ENCODE assay signal across 2 cellular contexts in the genomic region with DNA sequence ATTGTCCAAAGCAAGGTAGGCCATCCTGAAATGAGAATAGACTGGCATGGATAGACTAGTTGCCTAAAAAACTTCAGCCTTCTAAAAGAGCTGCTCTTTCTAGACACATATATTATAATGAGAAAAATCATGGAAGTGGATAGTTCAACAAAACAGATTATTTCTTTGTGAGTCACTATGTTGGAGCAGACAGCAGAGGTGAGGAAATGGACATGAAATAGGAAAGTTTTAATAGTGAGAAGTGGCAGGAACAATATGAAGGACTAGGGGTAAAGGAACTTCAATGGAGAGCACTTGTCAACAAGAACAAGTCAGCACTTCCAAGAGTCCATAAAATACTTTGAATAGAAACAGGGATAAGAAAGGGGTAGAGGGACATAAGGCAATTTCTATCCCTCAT.
TF ChIP-seq lines count a peak whose summit lies in the region.

No MANE protein-coding gene starts in this region.

TF ChIP-seq in SK-N-SH, 30 proteins besides CTCF, POLR2A, EP300 and RAD21 (continued from another document):
- TF ChIP-seq, protein P1, sequence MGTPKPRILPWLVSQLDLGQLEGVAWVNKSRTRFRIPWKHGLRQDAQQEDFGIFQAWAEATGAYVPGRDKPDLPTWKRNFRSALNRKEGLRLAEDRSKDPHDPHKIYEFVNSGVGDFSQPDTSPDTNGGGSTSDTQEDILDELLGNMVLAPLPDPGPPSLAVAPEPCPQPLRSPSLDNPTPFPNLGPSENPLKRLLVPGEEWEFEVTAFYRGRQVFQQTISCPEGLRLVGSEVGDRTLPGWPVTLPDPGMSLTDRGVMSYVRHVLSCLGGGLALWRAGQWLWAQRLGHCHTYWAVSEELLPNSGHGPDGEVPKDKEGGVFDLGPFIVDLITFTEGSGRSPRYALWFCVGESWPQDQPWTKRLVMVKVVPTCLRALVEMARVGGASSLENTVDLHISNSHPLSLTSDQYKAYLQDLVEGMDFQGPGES (IDR thresholded peaks at IDR 0.05; ENCODE audit: low read depth, low read length) = no peak
- TF ChIP-seq, protein P2, sequence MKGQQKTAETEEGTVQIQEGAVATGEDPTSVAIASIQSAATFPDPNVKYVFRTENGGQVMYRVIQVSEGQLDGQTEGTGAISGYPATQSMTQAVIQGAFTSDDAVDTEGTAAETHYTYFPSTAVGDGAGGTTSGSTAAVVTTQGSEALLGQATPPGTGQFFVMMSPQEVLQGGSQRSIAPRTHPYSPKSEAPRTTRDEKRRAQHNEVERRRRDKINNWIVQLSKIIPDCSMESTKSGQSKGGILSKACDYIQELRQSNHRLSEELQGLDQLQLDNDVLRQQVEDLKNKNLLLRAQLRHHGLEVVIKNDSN (IDR thresholded peaks at IDR 0.05; ENCODE audit: borderline replicate concordance, low read depth) = no peak
- TF ChIP-seq RFX5 (IDR thresholded peaks at IDR 0.05; ENCODE audit: low read length) (no peak), EZH2phosphoT487 (IDR thresholded peaks at IDR 0.05; ENCODE audit: borderline replicate concordance, low read depth) (no peak), YY1 (IDR thresholded peaks at IDR 0.05; ENCODE audit: low read depth) (no peak), NRF1 (IDR thresholded peaks at IDR 0.05; ENCODE audit: low read depth, low read length) (no peak), MEF2A (IDR thresholded peaks at IDR 0.05; ENCODE audit: borderline replicate concordance, low read depth) (no peak), SIN3A (IDR thresholded peaks at IDR 0.05; ENCODE audit: borderline replicate concordance, low read depth, low read length) (no peak), TEAD4 (IDR thresholded peaks at IDR 0.05; ENCODE audit: borderline replicate concordance, insufficient read depth) (no peak), NFIC (IDR thresholded peaks at IDR 0.05; ENCODE audit: borderline replicate concordance) (no peak), MXI1 (IDR thresholded peaks at IDR 0.05; ENCODE audit: low read depth, low read length) (no peak), TCF12 (IDR thresholded peaks at IDR 0.05) (no peak), GABPA (IDR thresholded peaks at IDR 0.05; ENCODE audit: low read depth) (no peak), SMC3 (IDR thresholded peaks at IDR 0.05; ENCODE audit: low read depth, low read length) (no peak), POLR2AphosphoS5 (IDR thresholded peaks at IDR 0.05; ENCODE audit: low read depth, low read length) (no peak), GATA2 (CRISPR knock-in tag; IDR thresholded peaks at IDR 0.05) (no peak), CHD2 (IDR thresholded peaks at IDR 0.05; ENCODE audit: low read length, partially characterized antibody) (no peak)
- TF ChIP-seq, protein P3, sequence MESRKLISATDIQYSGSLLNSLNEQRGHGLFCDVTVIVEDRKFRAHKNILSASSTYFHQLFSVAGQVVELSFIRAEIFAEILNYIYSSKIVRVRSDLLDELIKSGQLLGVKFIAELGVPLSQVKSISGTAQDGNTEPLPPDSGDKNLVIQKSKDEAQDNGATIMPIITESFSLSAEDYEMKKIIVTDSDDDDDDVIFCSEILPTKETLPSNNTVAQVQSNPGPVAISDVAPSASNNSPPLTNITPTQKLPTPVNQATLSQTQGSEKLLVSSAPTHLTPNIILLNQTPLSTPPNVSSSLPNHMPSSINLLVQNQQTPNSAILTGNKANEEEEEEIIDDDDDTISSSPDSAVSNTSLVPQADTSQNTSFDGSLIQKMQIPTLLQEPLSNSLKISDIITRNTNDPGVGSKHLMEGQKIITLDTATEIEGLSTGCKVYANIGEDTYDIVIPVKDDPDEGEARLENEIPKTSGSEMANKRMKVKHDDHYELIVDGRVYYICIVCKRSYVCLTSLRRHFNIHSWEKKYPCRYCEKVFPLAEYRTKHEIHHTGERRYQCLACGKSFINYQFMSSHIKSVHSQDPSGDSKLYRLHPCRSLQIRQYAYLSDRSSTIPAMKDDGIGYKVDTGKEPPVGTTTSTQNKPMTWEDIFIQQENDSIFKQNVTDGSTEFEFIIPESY (IDR thresholded peaks at IDR 0.05; ENCODE audit: borderline replicate concordance, low read depth) = no peak
- TF ChIP-seq, protein P4, sequence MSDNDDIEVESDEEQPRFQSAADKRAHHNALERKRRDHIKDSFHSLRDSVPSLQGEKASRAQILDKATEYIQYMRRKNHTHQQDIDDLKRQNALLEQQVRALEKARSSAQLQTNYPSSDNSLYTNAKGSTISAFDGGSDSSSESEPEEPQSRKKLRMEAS (IDR thresholded peaks at IDR 0.05; ENCODE audit: low read depth) = no peak
TF ChIP-seq in SK-N-SH: peak in this region for 0.

TF ChIP-seq in SK-N-SH treated with all-trans-retinoic acid at 6 μM for 48 hours, 23 proteins besides CTCF, POLR2A, EP300 and RAD21 (continued from another document):
- TF ChIP-seq, protein P5, sequence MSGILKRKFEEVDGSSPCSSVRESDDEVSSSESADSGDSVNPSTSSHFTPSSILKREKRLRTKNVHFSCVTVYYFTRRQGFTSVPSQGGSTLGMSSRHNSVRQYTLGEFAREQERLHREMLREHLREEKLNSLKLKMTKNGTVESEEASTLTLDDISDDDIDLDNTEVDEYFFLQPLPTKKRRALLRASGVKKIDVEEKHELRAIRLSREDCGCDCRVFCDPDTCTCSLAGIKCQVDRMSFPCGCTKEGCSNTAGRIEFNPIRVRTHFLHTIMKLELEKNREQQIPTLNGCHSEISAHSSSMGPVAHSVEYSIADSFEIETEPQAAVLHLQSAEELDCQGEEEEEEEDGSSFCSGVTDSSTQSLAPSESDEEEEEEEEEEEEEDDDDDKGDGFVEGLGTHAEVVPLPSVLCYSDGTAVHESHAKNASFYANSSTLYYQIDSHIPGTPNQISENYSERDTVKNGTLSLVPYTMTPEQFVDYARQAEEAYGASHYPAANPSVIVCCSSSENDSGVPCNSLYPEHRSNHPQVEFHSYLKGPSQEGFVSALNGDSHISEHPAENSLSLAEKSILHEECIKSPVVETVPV (CRISPR knock-in tag; IDR thresholded peaks at IDR 0.05) = no peak
- no peak for TF ChIP-seq OSR1 (CRISPR knock-in tag; IDR thresholded peaks at IDR 0.05)
- no peak for TF ChIP-seq ISL1 (CRISPR knock-in tag; IDR thresholded peaks at IDR 0.05)
- no peak for TF ChIP-seq TOX (CRISPR knock-in tag; IDR thresholded peaks at IDR 0.05; ENCODE audit: borderline replicate concordance)
- TF ChIP-seq ZNF8 (CRISPR knock-in tag; IDR thresholded peaks at IDR 0.05) = no peak
- no peak for TF ChIP-seq BACH2 (CRISPR knock-in tag; IDR thresholded peaks at IDR 0.05; ENCODE audit: borderline replicate concordance)
- no peak for TF ChIP-seq ZFP3 (CRISPR knock-in tag; IDR thresholded peaks at IDR 0.05)
- TF ChIP-seq, protein P6, sequence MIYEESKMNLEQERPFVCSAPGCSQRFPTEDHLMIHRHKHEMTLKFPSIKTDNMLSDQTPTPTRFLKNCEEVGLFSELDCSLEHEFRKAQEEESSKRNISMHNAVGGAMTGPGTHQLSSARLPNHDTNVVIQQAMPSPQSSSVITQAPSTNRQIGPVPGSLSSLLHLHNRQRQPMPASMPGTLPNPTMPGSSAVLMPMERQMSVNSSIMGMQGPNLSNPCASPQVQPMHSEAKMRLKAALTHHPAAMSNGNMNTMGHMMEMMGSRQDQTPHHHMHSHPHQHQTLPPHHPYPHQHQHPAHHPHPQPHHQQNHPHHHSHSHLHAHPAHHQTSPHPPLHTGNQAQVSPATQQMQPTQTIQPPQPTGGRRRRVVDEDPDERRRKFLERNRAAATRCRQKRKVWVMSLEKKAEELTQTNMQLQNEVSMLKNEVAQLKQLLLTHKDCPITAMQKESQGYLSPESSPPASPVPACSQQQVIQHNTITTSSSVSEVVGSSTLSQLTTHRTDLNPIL (CRISPR knock-in tag; IDR thresholded peaks at IDR 0.05; ENCODE audit: low read depth) = no peak
- no peak for TF ChIP-seq ZC3H10 (CRISPR knock-in tag; IDR thresholded peaks at IDR 0.05)
- TF ChIP-seq PPARA (CRISPR knock-in tag; IDR thresholded peaks at IDR 0.05; ENCODE audit: borderline replicate concordance) = no peak
- TF ChIP-seq, protein P7, sequence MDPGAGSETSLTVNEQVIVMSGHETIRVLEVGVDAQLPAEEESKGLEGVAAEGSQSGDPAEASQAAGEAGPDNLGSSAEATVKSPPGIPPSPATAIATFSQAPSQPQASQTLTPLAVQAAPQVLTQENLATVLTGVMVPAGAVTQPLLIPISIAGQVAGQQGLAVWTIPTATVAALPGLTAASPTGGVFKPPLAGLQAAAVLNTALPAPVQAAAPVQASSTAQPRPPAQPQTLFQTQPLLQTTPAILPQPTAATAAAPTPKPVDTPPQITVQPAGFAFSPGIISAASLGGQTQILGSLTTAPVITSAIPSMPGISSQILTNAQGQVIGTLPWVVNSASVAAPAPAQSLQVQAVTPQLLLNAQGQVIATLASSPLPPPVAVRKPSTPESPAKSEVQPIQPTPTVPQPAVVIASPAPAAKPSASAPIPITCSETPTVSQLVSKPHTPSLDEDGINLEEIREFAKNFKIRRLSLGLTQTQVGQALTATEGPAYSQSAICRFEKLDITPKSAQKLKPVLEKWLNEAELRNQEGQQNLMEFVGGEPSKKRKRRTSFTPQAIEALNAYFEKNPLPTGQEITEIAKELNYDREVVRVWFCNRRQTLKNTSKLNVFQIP (CRISPR knock-in tag; IDR thresholded peaks at IDR 0.05; ENCODE audit: borderline replicate concordance, low read depth) = no peak
- TF ChIP-seq TCF4 (CRISPR knock-in tag; IDR thresholded peaks at IDR 0.05; ENCODE audit: borderline replicate concordance) = no peak
- TF ChIP-seq ARNTL (CRISPR knock-in tag; IDR thresholded peaks at IDR 0.05; ENCODE audit: borderline replicate concordance, low read depth) = no peak
- no peak for TF ChIP-seq ZNF70 (CRISPR knock-in tag; IDR thresholded peaks at IDR 0.05)
- TF ChIP-seq, protein P8, sequence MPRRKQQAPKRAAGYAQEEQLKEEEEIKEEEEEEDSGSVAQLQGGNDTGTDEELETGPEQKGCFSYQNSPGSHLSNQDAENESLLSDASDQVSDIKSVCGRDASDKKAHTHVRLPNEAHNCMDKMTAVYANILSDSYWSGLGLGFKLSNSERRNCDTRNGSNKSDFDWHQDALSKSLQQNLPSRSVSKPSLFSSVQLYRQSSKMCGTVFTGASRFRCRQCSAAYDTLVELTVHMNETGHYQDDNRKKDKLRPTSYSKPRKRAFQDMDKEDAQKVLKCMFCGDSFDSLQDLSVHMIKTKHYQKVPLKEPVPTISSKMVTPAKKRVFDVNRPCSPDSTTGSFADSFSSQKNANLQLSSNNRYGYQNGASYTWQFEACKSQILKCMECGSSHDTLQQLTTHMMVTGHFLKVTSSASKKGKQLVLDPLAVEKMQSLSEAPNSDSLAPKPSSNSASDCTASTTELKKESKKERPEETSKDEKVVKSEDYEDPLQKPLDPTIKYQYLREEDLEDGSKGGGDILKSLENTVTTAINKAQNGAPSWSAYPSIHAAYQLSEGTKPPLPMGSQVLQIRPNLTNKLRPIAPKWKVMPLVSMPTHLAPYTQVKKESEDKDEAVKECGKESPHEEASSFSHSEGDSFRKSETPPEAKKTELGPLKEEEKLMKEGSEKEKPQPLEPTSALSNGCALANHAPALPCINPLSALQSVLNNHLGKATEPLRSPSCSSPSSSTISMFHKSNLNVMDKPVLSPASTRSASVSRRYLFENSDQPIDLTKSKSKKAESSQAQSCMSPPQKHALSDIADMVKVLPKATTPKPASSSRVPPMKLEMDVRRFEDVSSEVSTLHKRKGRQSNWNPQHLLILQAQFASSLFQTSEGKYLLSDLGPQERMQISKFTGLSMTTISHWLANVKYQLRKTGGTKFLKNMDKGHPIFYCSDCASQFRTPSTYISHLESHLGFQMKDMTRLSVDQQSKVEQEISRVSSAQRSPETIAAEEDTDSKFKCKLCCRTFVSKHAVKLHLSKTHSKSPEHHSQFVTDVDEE (CRISPR knock-in tag; IDR thresholded peaks at IDR 0.05) = no peak
- no peak for TF ChIP-seq RARB (CRISPR knock-in tag; IDR thresholded peaks at IDR 0.05)
